Comparison of ENCODE assay signal across 16 cellular contexts in the genomic region with DNA sequence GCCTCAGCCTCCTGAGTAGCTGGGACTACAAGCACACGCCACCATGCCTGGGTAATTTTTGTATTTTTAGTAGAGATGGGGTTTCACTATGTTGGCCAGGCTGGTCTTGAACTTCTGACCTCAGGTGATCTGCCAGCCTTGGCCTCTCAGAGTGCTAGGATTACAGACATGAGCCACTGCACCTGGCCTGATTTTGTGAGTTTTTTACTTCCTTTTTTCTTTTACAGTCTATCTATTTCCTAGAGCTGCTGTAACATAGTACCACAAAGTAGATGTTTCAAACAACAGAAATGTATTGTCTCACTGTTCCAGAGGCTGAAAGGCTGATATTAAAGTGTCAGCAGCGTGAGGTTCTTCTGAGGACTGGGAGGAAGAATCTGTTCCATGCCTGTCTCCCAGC. TPM values are rescaled to one million over a fixed set of nuclear protein-coding genes. Genes with fewer than 3 reads are reported as not detected.
"Had no signal": no experiment of that assay in that cellular context is flagged by ENCODE, and none has a peak within 500 bp of the region (broad histone marks: within the 10 kb centered on the region; RNA-seq: fewer than 3 reads in every experiment).

No MANE protein-coding gene starts in this region.

RNA-seq across cellular contexts. Expression of gene TMEM52B, which starts 25.7 kb away (rescaled TPM):
- total RNA-seq: activated CD4-positive, alpha-beta memory T cell treated with anti-CD3 and anti-CD28 coated beads for 36 hours; activated CD4-positive, alpha-beta T cell treated with anti-CD3 and anti-CD28 coated beads for 36 hours; activated CD4-positive, alpha-beta T cell treated with anti-CD3 and anti-CD28 coated beads, Interleukin-2, amount 10 ng/mL, durations not matched to agents 24 days and 14 days; activated CD8-positive, alpha-beta memory T cell treated with anti-CD3 and anti-CD28 coated beads for 36 hours; activated CD8-positive, alpha-beta memory T cell treated with anti-CD3 and anti-CD28 coated beads, Interleukin-2, amount 10 ng/mL, durations not matched to agents 7 days and 5 days; activated CD8-positive, alpha-beta T cell treated with anti-CD3 and anti-CD28 coated beads, Interleukin-2, amount 10 ng/mL, durations not matched to agents 7 days and 5 days; activated naive CD4-positive, alpha-beta T cell treated with anti-CD3 and anti-CD28 coated beads for 36 hours; activated naive CD8-positive, alpha-beta T cell treated with anti-CD3 and anti-CD28 coated beads for 36 hours; activated T-helper 1 cell treated with anti-CD3 and anti-CD28 coated beads, Interleukin-12 subunit alpha, Interleukin-12 subunit beta, Interleukin-2, Interleukin-4 antibody, amounts not matched to agents 30 ng/mL and 10 ng/mL and 1 ng/mL, durations not matched to agents 14 hours and 24 hours and 36 hours; activated T-helper 2 cell treated with anti-CD3 and anti-CD28 coated beads, Interferon-gamma antibody, Interleukin-2, Interleukin-4, amounts not matched to agents 10 μg/mL and 5 μg/mL and 100 μg/mL, durations not matched to agents 14 hours and 24 hours and 36 hours; cardiac muscle cell; colonic mucosa; esophagus squamous epithelium; glomerular endothelial cell; T-helper 1 cell treated with Interleukin-12 subunit alpha and Interleukin-12 subunit beta and Interleukin-4 antibody, amounts not matched to agents 30 ng/mL and 1 ng/mL, for 36 hours had no signal
- polyA plus RNA-seq: cardiac muscle cell, endothelial cell of umbilical vein had no signal

RNA-seq across cellular contexts. Expression of gene OLR1, which starts 32.6 kb away (rescaled TPM):
- total RNA-seq: activated CD4-positive, alpha-beta memory T cell treated with anti-CD3 and anti-CD28 coated beads for 36 hours; activated CD4-positive, alpha-beta T cell treated with anti-CD3 and anti-CD28 coated beads for 36 hours; activated CD4-positive, alpha-beta T cell treated with anti-CD3 and anti-CD28 coated beads, Interleukin-2, amount 10 ng/mL, durations not matched to agents 24 days and 14 days; activated CD8-positive, alpha-beta memory T cell treated with anti-CD3 and anti-CD28 coated beads for 36 hours; activated CD8-positive, alpha-beta memory T cell treated with anti-CD3 and anti-CD28 coated beads, Interleukin-2, amount 10 ng/mL, durations not matched to agents 7 days and 5 days; activated CD8-positive, alpha-beta T cell treated with anti-CD3 and anti-CD28 coated beads, Interleukin-2, amount 10 ng/mL, durations not matched to agents 7 days and 5 days; activated naive CD4-positive, alpha-beta T cell treated with anti-CD3 and anti-CD28 coated beads for 36 hours; activated naive CD8-positive, alpha-beta T cell treated with anti-CD3 and anti-CD28 coated beads for 36 hours; activated T-helper 1 cell treated with anti-CD3 and anti-CD28 coated beads, Interleukin-12 subunit alpha, Interleukin-12 subunit beta, Interleukin-2, Interleukin-4 antibody, amounts not matched to agents 30 ng/mL and 10 ng/mL and 1 ng/mL, durations not matched to agents 14 hours and 24 hours and 36 hours; activated T-helper 2 cell treated with anti-CD3 and anti-CD28 coated beads, Interferon-gamma antibody, Interleukin-2, Interleukin-4, amounts not matched to agents 10 μg/mL and 5 μg/mL and 100 μg/mL, durations not matched to agents 14 hours and 24 hours and 36 hours; cardiac muscle cell; endothelial cell of umbilical vein; T-helper 1 cell treated with Interleukin-12 subunit alpha and Interleukin-12 subunit beta and Interleukin-4 antibody, amounts not matched to agents 30 ng/mL and 1 ng/mL, for 36 hours had no signal
- polyA plus RNA-seq: endothelial cell of umbilical vein had no signal
